Comparison of ENCODE assay signal across 26 cellular contexts in genomic region chr20:57156050-57156770, GRCh38.
"Had no signal": no experiment of that assay in that cellular context is flagged by ENCODE, and none has a peak within 500 bp of the region (broad histone marks: within the 10 kb centered on the region; RNA-seq: fewer than 3 reads in every experiment).

No MANE protein-coding gene starts in this region.

- DNase-seq: activated CD4-positive, alpha-beta T cell treated with anti-CD3 and anti-CD28 coated beads for 48 hours; activated CD4-positive, alpha-beta T cell treated with anti-CD3 and anti-CD28 coated beads, Interleukin-2, amount 50 U/mL, for 4 hours; activated CD4-positive, CD25-positive, alpha-beta regulatory T cell treated with anti-CD3 and anti-CD28 coated beads, Interleukin-2, amount 50 U/mL, for 72 hours; activated CD8-positive, alpha-beta memory T cell treated with anti-CD3 and anti-CD28 coated beads, Interleukin-2, amount 50 U/mL, for 48 hours; activated CD8-positive, alpha-beta T cell treated with anti-CD3 and anti-CD28 coated beads, Interleukin-2, amount 10 ng/mL, durations not matched to agents 7 days and 5 days; activated effector memory CD4-positive, alpha-beta T cell treated with anti-CD3 and anti-CD28 coated beads, Interleukin-2, amount 50 U/mL, for 16 hours; activated naive CD4-positive, alpha-beta T cell treated with Interleukin-2 at 50 U/mL for 16 hours; activated T-cell treated with anti-CD3 and anti-CD28 coated beads, Interleukin-2, amount 50 U/mL, for 24 hours; amygdala; cerebellar nuclear complex; KG1; NCI-H1105 treated with DMSO at 0.1 percent for 48 hours; NCI-H1436 treated with DMSO at 0.1 percent for 48 hours; NCI-H187; NCI-H2081; NCI-H510A treated with DMSO at 0.1 percent for 48 hours; NCI-H69; NK-92 treated with Interleukin-12 subunit alpha and Interleukin-12 subunit beta, amount 100 ng/mL, for 24 hours; OCI-M1; RPMI8226; SHP77 treated with DMSO at 0.1 percent for 48 hours; T-helper 17 cell; T-helper 9 cell had no signal

- ATAC-seq: activated CD8-positive, alpha-beta T cell treated with anti-CD3 and anti-CD28 coated beads, Interleukin-2, amount 10 ng/mL, durations not matched to agents 7 days and 5 days; Panc1; T-helper 17 cell; WTC11 had no signal

- FAIRE-seq: astrocyte had no signal
